Comparison of ENCODE assay signal across 11 cellular contexts in genomic region chr2:120831106-120831505, GRCh38.
"Had no signal": no experiment of that assay in that cellular context is flagged by ENCODE, and none has a peak within 500 bp of the region (broad histone marks: within the 10 kb centered on the region; RNA-seq: fewer than 3 reads in every experiment).

No MANE protein-coding gene starts in this region.

- H3K9me3 Mint-ChIP-seq: activated naive CD8-positive, alpha-beta T cell treated with anti-CD3 and anti-CD28 coated beads for 36 hours; naive thymus-derived CD8-positive, alpha-beta T cell; stimulated activated naive B cell treated with anti-CD40 and anti-IgM and Interleukin-4, amounts not matched to agents 10 μg/mL and 1 μg/mL and 100 μg/mL, for 72 hours; T-helper 1 cell treated with Interleukin-12 subunit alpha and Interleukin-12 subunit beta and Interleukin-4 antibody, amounts not matched to agents 30 μg/mL and 1 μg/mL, for 36 hours had no signal

- ATAC-seq: foreskin keratinocyte; naive thymus-derived CD8-positive, alpha-beta T cell; psoas muscle had no signal

- DNase-seq: activated CD4-positive, CD25-positive, alpha-beta regulatory T cell treated with anti-CD3 and anti-CD28 coated beads, Interleukin-2, amount 50 U/mL, for 72 hours; activated CD8-positive, alpha-beta memory T cell treated with anti-CD3 and anti-CD28 coated beads for 24 hours; activated CD8-positive, alpha-beta memory T cell treated with anti-CD3 and anti-CD28 coated beads, Interleukin-2, amount 50 U/mL, for 48 hours; activated naive CD8-positive, alpha-beta T cell treated with anti-CD3 and anti-CD28 coated beads for 36 hours; activated T-cell treated with anti-CD3 and anti-CD28 coated beads, Interleukin-2, amount 50 U/mL, for 48 hours; amniotic stem cell; foreskin keratinocyte; naive thymus-derived CD8-positive, alpha-beta T cell; stimulated activated naive B cell treated with anti-CD40 and anti-IgM and Interleukin-4, amounts not matched to agents 10 μg/mL and 1 μg/mL and 100 μg/mL, for 72 hours had no signal

- H3K4me1 Mint-ChIP-seq: activated naive CD8-positive, alpha-beta T cell treated with anti-CD3 and anti-CD28 coated beads for 36 hours; naive thymus-derived CD8-positive, alpha-beta T cell; stimulated activated naive B cell treated with anti-CD40 and anti-IgM and Interleukin-4, amounts not matched to agents 10 μg/mL and 1 μg/mL and 100 μg/mL, for 72 hours had no signal

- H3K4me3 Mint-ChIP-seq: activated naive CD8-positive, alpha-beta T cell treated with anti-CD3 and anti-CD28 coated beads for 36 hours; naive thymus-derived CD8-positive, alpha-beta T cell; stimulated activated naive B cell treated with anti-CD40 and anti-IgM and Interleukin-4, amounts not matched to agents 10 μg/mL and 1 μg/mL and 100 μg/mL, for 72 hours; T-helper 1 cell treated with Interleukin-12 subunit alpha and Interleukin-12 subunit beta and Interleukin-4 antibody, amounts not matched to agents 30 μg/mL and 1 μg/mL, for 36 hours had no signal

- H3K27ac Mint-ChIP-seq: activated naive CD8-positive, alpha-beta T cell treated with anti-CD3 and anti-CD28 coated beads for 36 hours; naive thymus-derived CD8-positive, alpha-beta T cell; stimulated activated naive B cell treated with anti-CD40 and anti-IgM and Interleukin-4, amounts not matched to agents 10 μg/mL and 1 μg/mL and 100 μg/mL, for 72 hours; T-helper 1 cell treated with Interleukin-12 subunit alpha and Interleukin-12 subunit beta and Interleukin-4 antibody, amounts not matched to agents 30 μg/mL and 1 μg/mL, for 36 hours had no signal

- H3K36me3 Mint-ChIP-seq: activated naive CD8-positive, alpha-beta T cell treated with anti-CD3 and anti-CD28 coated beads for 36 hours; naive thymus-derived CD8-positive, alpha-beta T cell; stimulated activated naive B cell treated with anti-CD40 and anti-IgM and Interleukin-4, amounts not matched to agents 10 μg/mL and 1 μg/mL and 100 μg/mL, for 72 hours had no signal

- H3K27me3 Mint-ChIP-seq: activated naive CD8-positive, alpha-beta T cell treated with anti-CD3 and anti-CD28 coated beads for 36 hours; stimulated activated naive B cell treated with anti-CD40 and anti-IgM and Interleukin-4, amounts not matched to agents 10 μg/mL and 1 μg/mL and 100 μg/mL, for 72 hours had no signal
